Comparison of ENCODE assay signal across 8 cellular contexts in the genomic region with DNA sequence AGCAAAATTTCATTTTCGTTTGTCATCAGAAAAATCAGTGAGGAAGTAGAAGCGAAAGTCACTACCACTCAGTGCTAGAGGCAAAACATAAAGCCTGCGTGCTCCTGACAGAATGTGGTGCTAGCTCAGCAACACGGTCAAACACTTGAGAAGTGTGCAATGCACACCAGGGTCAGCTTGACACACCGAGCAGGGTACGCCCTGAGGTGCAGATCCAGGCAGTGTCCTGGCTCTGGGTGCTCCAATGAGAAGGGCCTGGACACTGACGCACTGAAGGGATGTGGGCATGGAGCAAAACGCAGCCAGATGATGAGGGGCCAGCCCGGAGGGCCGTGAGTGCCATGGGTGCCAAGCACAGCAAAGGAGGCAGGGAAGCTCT. TPM values are rescaled to one million over a fixed set of nuclear protein-coding genes. Genes with fewer than 3 reads are reported as not detected.
DNase-seq lines count a peak whose midpoint lies in the region; ATAC-seq, FAIRE-seq and TF ChIP-seq lines count a peak whose summit lies in the region.

No MANE protein-coding gene starts in this region.

- no peak overlapping the region for H3K4me3 Mint-ChIP-seq in neural progenitor cell

- no peak overlapping the region for H3K4me2 ChIP-seq in neural progenitor cell

- H3K36me3 ChIP-seq in gastroesophageal sphincter: peaks cover 0 to 48% of the 10 kb centered on the region in 2 donors
- no peaks in the 10 kb centered on the region for H3K36me3 ChIP-seq in neural progenitor cell

- H3K79me2 ChIP-seq in neural progenitor cell (ENCODE audit: low read depth): peaks cover 1% of the 10 kb centered on the region

- 77 to 83% methylated on average over 3 to 4 of the region's 10 CpGs for WGBS in gastroesophageal sphincter (ENCODE audit: low coverage in 1 of 2), 2 donors

- ATAC-seq in GM21423 (IDR thresholded peaks at IDR 0.05; ENCODE audit: unreplicated experiment) (peak; percentile 36), HG03575 (IDR thresholded peaks at IDR 0.05; ENCODE audit: extremely low read depth, insufficient number of reproducible peaks, low FRiP score, unreplicated experiment) (peak; percentile 34), gastroesophageal sphincter (peak; percentile 53)

- no peaks in the 10 kb centered on the region for H3F3A ChIP-seq in neural progenitor cell (ENCODE audit: low read depth)

- H3K4me3 ChIP-seq in gastroesophageal sphincter (no peak overlapping the region), neural progenitor cell (no peak overlapping the region)

- H3K9me3 ChIP-seq in gastroesophageal sphincter (no peaks in the 10 kb centered on the region), neural progenitor cell (ENCODE audit: low read depth) (no peaks in the 10 kb centered on the region)

- TF ChIP-seq POLR2A in GM12891 (IDR thresholded peaks at IDR 0.05; ENCODE audit: low read depth, low read length) (no peak), gastroesophageal sphincter (IDR thresholded peaks at IDR 0.05) (no peak)

- no peak overlapping the region for H3K27ac Mint-ChIP-seq in neural progenitor cell

- no peak for TF ChIP-seq EP300 in gastroesophageal sphincter (IDR thresholded peaks at IDR 0.05)

- peaks cover 36% of the 10 kb centered on the region for H3K4me1 Mint-ChIP-seq in neural progenitor cell

- H3K4me1 ChIP-seq in gastroesophageal sphincter: peaks cover 0 to 23% (median 2%) of the 10 kb centered on the region in 3 donors
- H3K4me1 ChIP-seq in neural progenitor cell: no peaks in the 10 kb centered on the region

- H3K9ac ChIP-seq in neural progenitor cell: no peak overlapping the region

- H3K27me3 Mint-ChIP-seq in neural progenitor cell (ENCODE audit: insufficient read depth, low read depth): peaks cover 13% of the 10 kb centered on the region

- no peak overlapping the region for H2AFZ ChIP-seq in neural progenitor cell (replicated peaks)

- peak; percentile 96 for FAIRE-seq in GM12891 (lab: Jason Lieb, UNC)

- H3K27ac ChIP-seq in gastroesophageal sphincter (peak overlapping the region in 3 of 4 donors; percentile 51 to 59 (median 54)), neural progenitor cell (no peak overlapping the region)

- DNase-seq in GM12891 (ENCODE audit: insufficient read length, low spot score): no peak
- no peak for DNase-seq in neural progenitor cell (ENCODE audit: low spot score)
- DNase-seq in effector CD8-positive, alpha-beta T cell (lab: John Stamatoyannopoulos, UW): no peak
- DNase-seq in activated gamma-delta T cell treated with Interleukin-2 at 50 U/mL for 16 hours: no peak
- no peak for DNase-seq in NCI-H446 (lab: John Stamatoyannopoulos, UW)

- peaks cover 4% of the 10 kb centered on the region for H3K9me3 Mint-ChIP-seq in neural progenitor cell

- H4K20me1 ChIP-seq in neural progenitor cell (ENCODE audit: low read depth): peaks cover 11% of the 10 kb centered on the region

- H3K27me3 ChIP-seq in gastroesophageal sphincter (no peaks in the 10 kb centered on the region), neural progenitor cell (peaks cover 4% of the 10 kb centered on the region)

- H3K36me3 Mint-ChIP-seq in neural progenitor cell: peaks cover 30% of the 10 kb centered on the region

- TF ChIP-seq CTCF in gastroesophageal sphincter (IDR thresholded peaks at IDR 0.05): no peak
- no peak for TF ChIP-seq CTCF in neural progenitor cell (IDR thresholded peaks at IDR 0.05)

TF ChIP-seq in GM12891, 5 proteins besides CTCF, POLR2A, EP300 and RAD21:
- TF ChIP-seq SPI1 (IDR thresholded peaks at IDR 0.05; ENCODE audit: low read depth, low read length) (peak; percentile 94), POU2F2 (IDR thresholded peaks at IDR 0.05; ENCODE audit: low read depth, low read length) (no peak), TAF1 (IDR thresholded peaks at IDR 0.05; ENCODE audit: low read depth, low read length) (no peak), PAX5 (IDR thresholded peaks at IDR 0.05; ENCODE audit: insufficient read depth, low read length, severe bottlenecking) (no peak), POLR2AphosphoS5 (IDR thresholded peaks at IDR 0.05; ENCODE audit: low read depth, low read length) (peak; percentile 42; the same call in 1 of the 2 replicates)
TF ChIP-seq in GM12891: peak in this region for 2.

RNA-seq across cellular contexts. Expression of gene RNASET2, which starts 5.9 kb away (rescaled TPM):
- 229 TPM for polyA plus RNA-seq in GM12891 (2012; ENCODE audit: low read depth, missing spikeins)
- total RNA-seq in gastroesophageal sphincter (10 to 100 TPM; 18.4 to 46.6 (median 26.2) TPM), neural progenitor cell (ENCODE audit: low replicate concordance) (28.9 and 37.2 TPM in 2 replicates)

RNA-seq across cellular contexts. Expression of gene CEP43, which starts 48.8 kb away (rescaled TPM):
- polyA plus RNA-seq in GM12891 (2012; ENCODE audit: low read depth, missing spikeins): 14.7 TPM
- total RNA-seq in gastroesophageal sphincter (10 to 100 TPM; 10.9 to 17.9 (median 11.7) TPM), neural progenitor cell (ENCODE audit: low replicate concordance) (49.3 and 78.0 TPM in 2 replicates)
